Comparison of ENCODE assay signal across 10 cellular contexts in genomic region chr4:128757712-128758111, GRCh38. TPM values are rescaled to one million over a fixed set of nuclear protein-coding genes. Genes with fewer than 3 reads are reported as not detected.
DNase-seq lines count a peak whose midpoint lies in the region; ATAC-seq and TF ChIP-seq lines count a peak whose summit lies in the region.
"Had no signal": no experiment of that assay in that cellular context is flagged by ENCODE, and none has a peak within 500 bp of the region (broad histone marks: within the 10 kb centered on the region; RNA-seq: fewer than 3 reads in every experiment).

No MANE protein-coding gene starts in this region.

- H3K9ac ChIP-seq in endodermal cell (ENCODE audit: extremely low read depth, low read length, poor library complexity, severe bottlenecking): no peak overlapping the region

- H3K9me3 Mint-ChIP-seq in endodermal cell (no peaks in the 10 kb centered on the region), nephron (no peaks in the 10 kb centered on the region)

- peaks cover 2% of the 10 kb centered on the region for H3K27me3 Mint-ChIP-seq in endodermal cell (ENCODE audit: insufficient read depth)
- no peaks in the 10 kb centered on the region for H3K27me3 Mint-ChIP-seq in nephron (ENCODE audit: low read depth)

- H3K36me3 ChIP-seq in endodermal cell (ENCODE audit: control insufficient read depth, insufficient read depth, low read length): no peaks in the 10 kb centered on the region

- TF ChIP-seq CTCF in endodermal cell (conservative IDR thresholded peaks at IDR 0.05) (no peak), nephron (IDR thresholded peaks at IDR 0.05; ENCODE audit: unreplicated experiment in 3 of 3) (no peak)

- no peak overlapping the region for H3K4me3 ChIP-seq in endodermal cell (ENCODE audit: low read length)

- no peaks in the 10 kb centered on the region for H3K9me3 ChIP-seq in endodermal cell (ENCODE audit: control insufficient read depth, low read length)

- H3K36me3 Mint-ChIP-seq in endodermal cell (ENCODE audit: low read depth): no peaks in the 10 kb centered on the region
- no peaks in the 10 kb centered on the region for H3K36me3 Mint-ChIP-seq in nephron (ENCODE audit: low read depth)

- no peaks in the 10 kb centered on the region for H3K4me1 ChIP-seq in endodermal cell (ENCODE audit: control insufficient read depth, insufficient read depth, low read length)

- peaks cover 4% of the 10 kb centered on the region for H3K4me1 Mint-ChIP-seq in endodermal cell
- peaks cover 15% of the 10 kb centered on the region for H3K4me1 Mint-ChIP-seq in nephron

- peak; percentile 62 for DNase-seq in DMS 273 treated with DMSO at 0.1 percent for 48 hours (lab: John Stamatoyannopoulos, UW)
- peak; percentile 62 to 77 for DNase-seq in NCI-H524 (lab: John Stamatoyannopoulos, UW)
- DNase-seq in endodermal cell: peak; percentile 60
- DNase-seq: NCI-H1694 had no signal

- 42 to 70% methylated on average over 3 of the region's 3 CpGs for WGBS in endodermal cell (ENCODE audit: insufficient coverage in 1 of 2, insufficient read length in 1 of 2), 2 experiments

- H3K4me3 Mint-ChIP-seq in endodermal cell: no peak overlapping the region
- peak overlapping the region in 1 of 3 experiments; percentile 0 for H3K4me3 Mint-ChIP-seq in nephron

- no peak for ATAC-seq in HG03442 (IDR thresholded peaks at IDR 0.05; ENCODE audit: unreplicated experiment)
- no peak for ATAC-seq in HG03469 (IDR thresholded peaks at IDR 0.05; ENCODE audit: unreplicated experiment)
- ATAC-seq in HG02798 (IDR thresholded peaks at IDR 0.05; ENCODE audit: poor library complexity, unreplicated experiment): no peak
- no peak for ATAC-seq in HG03432 (IDR thresholded peaks at IDR 0.05; ENCODE audit: unreplicated experiment)

- no peaks in the 10 kb centered on the region for H3K27me3 ChIP-seq in endodermal cell (ENCODE audit: control insufficient read depth, insufficient read depth, low read length, poor library complexity, severe bottlenecking)

- no peak overlapping the region for H3K27ac Mint-ChIP-seq in endodermal cell
- peak overlapping the region in 2 of 3 experiments; percentile 7 to 13 for H3K27ac Mint-ChIP-seq in nephron

- no peak overlapping the region for H3K27ac ChIP-seq in endodermal cell (ENCODE audit: low read depth, low read length)
- H3K27ac ChIP-seq: C4-2B had no signal

RNA-seq across cellular contexts. Expression of gene JADE1, which starts 51.8 kb away (rescaled TPM):
- total RNA-seq in endodermal cell: 10 to 100 TPM; 48.5 to 50.8 TPM
- polyA plus RNA-seq in endodermal cell (2013, experiment 1 of 2): 29.2 TPM
- 23.9 TPM for polyA plus RNA-seq in endodermal cell (2013, experiment 2 of 2)
